ENCODE assay signal across 13 cellular contexts in genomic region chr5:150446583-150446982, GRCh38. TPM values are rescaled to one million over a fixed set of nuclear protein-coding genes. Genes with fewer than 3 reads are reported as not detected.
DNase-seq lines count a peak whose midpoint lies in the region; ATAC-seq and TF ChIP-seq lines count a peak whose summit lies in the region.
"Had no signal": no experiment of that assay in that cellular context is flagged by ENCODE, and none has a peak within 500 bp of the region (broad histone marks: within the 10 kb centered on the region; RNA-seq: fewer than 3 reads in every experiment).

No MANE protein-coding gene starts in this region.

- H3K9me3 ChIP-seq in osteoblast (ENCODE audit: low read depth, low read length): no peaks in the 10 kb centered on the region
- H3K9me3 ChIP-seq in gastroesophageal sphincter: no peaks in the 10 kb centered on the region

- H3K4me3 Mint-ChIP-seq in activated naive CD4-positive, alpha-beta T cell treated with anti-CD3 and anti-CD28 coated beads for 36 hours: peak overlapping the region; percentile 34
- peak overlapping the region in 1 of 5 experiments; percentile 95 for H3K4me3 Mint-ChIP-seq in brain

- H3K4me3 ChIP-seq in NB4 (ENCODE audit: low read depth, low read length) (peak overlapping the region; percentile 95), osteoblast (ENCODE audit: insufficient read depth, low read length) (no peak overlapping the region), gastroesophageal sphincter (no peak overlapping the region)

- H3K79me2 ChIP-seq in osteoblast (ENCODE audit: insufficient read depth, low read length): peaks cover 44% of the 10 kb centered on the region

- H3K4me1 Mint-ChIP-seq in activated naive CD4-positive, alpha-beta T cell treated with anti-CD3 and anti-CD28 coated beads for 36 hours (ENCODE audit: low read depth): peaks cover 34% of the 10 kb centered on the region
- H3K4me1 Mint-ChIP-seq in brain: peaks cover 25% of the 10 kb centered on the region

- H3K9me3 Mint-ChIP-seq in activated naive CD4-positive, alpha-beta T cell treated with anti-CD3 and anti-CD28 coated beads for 36 hours: no peaks in the 10 kb centered on the region
- H3K9me3 Mint-ChIP-seq in brain: peaks cover 0 to 7% (median 6%) of the 10 kb centered on the region in 5 experiments

- intact Hi-C loops in activated naive CD4-positive, alpha-beta T cell treated with anti-CD3 and anti-CD28 coated beads for 36 hours (cut with micrococcal nuclease): no loop called here

- H3K27ac Mint-ChIP-seq in activated naive CD4-positive, alpha-beta T cell treated with anti-CD3 and anti-CD28 coated beads for 36 hours: peak overlapping the region; percentile 99
- peak overlapping the region in 3 of 5 experiments; percentile 19 to 99 (median 29) for H3K27ac Mint-ChIP-seq in brain

- TF ChIP-seq POLR2A in NB4 (IDR thresholded peaks at IDR 0.05; ENCODE audit: extremely low read depth, insufficient read length) (no peak), gastroesophageal sphincter (IDR thresholded peaks at IDR 0.05) (no peak)

- ATAC-seq in gastroesophageal sphincter: no peak

- no peaks in the 10 kb centered on the region for H3K27me3 Mint-ChIP-seq in activated naive CD4-positive, alpha-beta T cell treated with anti-CD3 and anti-CD28 coated beads for 36 hours (ENCODE audit: low read depth)
- peaks cover 7% of the 10 kb centered on the region for H3K27me3 Mint-ChIP-seq in brain

- 52 to 88% methylated on average over 2 to 6 of the region's 6 CpGs for WGBS in gastroesophageal sphincter (ENCODE audit: low coverage in 1 of 2), 2 donors

- CTCF ChIA-PET in activated naive CD4-positive, alpha-beta T cell treated with anti-CD3 and anti-CD28 coated beads for 36 hours (lab: Charles Lee): interaction anchor here (0.7 to 2.4 kb wide), 2 partner anchors 9 to 32 kb away, joined by 3 to 16 read pairs; no protein-coding TSS in a partner anchor

- no peak for TF ChIP-seq EP300 in gastroesophageal sphincter (IDR thresholded peaks at IDR 0.05)

- H3K27ac ChIP-seq in osteoblast (ENCODE audit: low read depth, low read length) (peak overlapping the region; percentile 18), gastroesophageal sphincter (no peak overlapping the region)

- H4K20me1 ChIP-seq in osteoblast (ENCODE audit: insufficient read depth, low read length): peaks cover 69% of the 10 kb centered on the region

- H3K36me3 Mint-ChIP-seq in activated naive CD4-positive, alpha-beta T cell treated with anti-CD3 and anti-CD28 coated beads for 36 hours (ENCODE audit: low read depth): peaks cover 58% of the 10 kb centered on the region
- H3K36me3 Mint-ChIP-seq in brain: peaks cover 56% of the 10 kb centered on the region

- TF ChIP-seq CTCF in NB4 (IDR thresholded peaks at IDR 0.05; ENCODE audit: low read depth, low read length) (no peak), brain (conservative IDR thresholded peaks at IDR 0.05) (no peak), osteoblast (IDR thresholded peaks at IDR 0.05; ENCODE audit: extremely low read depth, low read depth, low read length) (no peak), gastroesophageal sphincter (IDR thresholded peaks at IDR 0.05) (no peak)

- no peak overlapping the region for H2AFZ ChIP-seq in osteoblast (ENCODE audit: low read length)

- H3K27me3 ChIP-seq in osteoblast (ENCODE audit: insufficient read depth, low read length): no peaks in the 10 kb centered on the region
- no peaks in the 10 kb centered on the region for H3K27me3 ChIP-seq in gastroesophageal sphincter

- H3K4me2 ChIP-seq in osteoblast (ENCODE audit: insufficient read depth, low read length): peak overlapping the region; percentile 96

- H3K4me1 ChIP-seq in osteoblast (ENCODE audit: insufficient read depth, low read length) (peaks cover 22% of the 10 kb centered on the region), gastroesophageal sphincter (peaks cover 4 to 64% (median 11%) of the 10 kb centered on the region in 3 donors)

- H3K36me3 ChIP-seq in osteoblast (ENCODE audit: insufficient read depth, low read length): peaks cover 52% of the 10 kb centered on the region
- H3K36me3 ChIP-seq in gastroesophageal sphincter: peaks cover 17 to 63% of the 10 kb centered on the region in 2 donors

- DNase-seq in activated naive CD4-positive, alpha-beta T cell treated with anti-CD3 and anti-CD28 coated beads for 36 hours: no peak
- no peak for DNase-seq in activated naive CD4-positive, alpha-beta T cell treated with anti-CD3 and anti-CD28 coated beads, Interleukin-2, amount 50 U/mL, for 16 hours
- DNase-seq in NB4 (ENCODE audit: low read depth): no peak
- DNase-seq in osteoblast (ENCODE audit: insufficient read length, low spot score, missing footprints): no peak
- no peak for DNase-seq in HCEC 1CT
- DNase-seq in C1 segment of cervical spinal cord (lab: John Stamatoyannopoulos, UW): no peak
- DNase-seq: H7; NCI-H146; NCI-H69; SHP77; stimulated activated CD4-positive, alpha-beta T cell treated with anti-CD3 and anti-CD28 coated beads, Interleukin-4, amount 100 ng/mL, for 4 hours had no signal

RNA-seq across cellular contexts. Expression of gene RPS14, which starts 3.0 kb away (rescaled TPM):
- 1,000 to 10,000 TPM; 4,594 to 4,738 TPM for total RNA-seq in activated naive CD4-positive, alpha-beta T cell treated with anti-CD3 and anti-CD28 coated beads for 36 hours
- polyA plus RNA-seq in brain (ENCODE audit: insufficient read depth, low read depth, low replicate concordance): 2,096 TPM
- 1,720 and 2,211 TPM in 2 replicates for total RNA-seq in osteoblast
- 1,000 to 10,000 TPM; 1,275 to 3,828 (median 2,502) TPM for total RNA-seq in gastroesophageal sphincter

RNA-seq across cellular contexts. Expression of gene CD74, which starts 33.9 kb away (rescaled TPM):
- total RNA-seq in activated naive CD4-positive, alpha-beta T cell treated with anti-CD3 and anti-CD28 coated beads for 36 hours: 100 to 1,000 TPM; 312 to 316 TPM
- polyA plus RNA-seq in brain (ENCODE audit: insufficient read depth, low read depth, low replicate concordance): 333 TPM
- total RNA-seq in osteoblast: 21.4 and 83.4 TPM in 2 replicates
- 100 to 1,000 TPM; 142 to 720 (median 338) TPM for total RNA-seq in gastroesophageal sphincter
